27 cellular contexts compared by ENCODE assay signal in the genomic region with DNA sequence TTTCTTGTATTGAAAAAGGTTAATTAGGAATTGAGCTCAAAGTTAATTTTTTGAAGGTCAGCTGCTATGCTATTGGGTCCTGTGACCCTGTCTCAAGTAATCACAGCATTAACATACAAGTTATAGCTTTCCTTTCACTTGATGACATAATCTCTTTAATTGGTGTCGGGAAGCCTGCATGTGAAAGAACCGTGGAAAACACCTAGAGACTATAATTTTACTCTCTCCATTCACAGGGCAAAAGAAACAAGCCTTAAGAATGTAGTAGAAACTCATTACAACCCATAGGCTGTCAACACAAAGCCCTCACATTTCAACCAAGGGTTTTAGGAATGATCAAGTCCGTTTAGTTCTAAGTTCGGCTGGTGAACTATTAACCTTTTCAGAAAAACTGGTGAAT.
"Had no signal": no experiment of that assay in that cellular context is flagged by ENCODE, and none has a peak within 500 bp of the region (broad histone marks: within the 10 kb centered on the region; RNA-seq: fewer than 3 reads in every experiment).

No MANE protein-coding gene starts in this region.

- H3K4me3 Mint-ChIP-seq: activated CD4-positive, alpha-beta memory T cell treated with anti-CD3 and anti-CD28 coated beads, Interleukin-2, amount 10 ng/mL, durations not matched to agents 7 days and 5 days; activated naive CD4-positive, alpha-beta T cell treated with anti-CD3 and anti-CD28 coated beads for 36 hours; activated naive CD8-positive, alpha-beta T cell; activated T-helper 17 cell treated with anti-CD3 and anti-CD28 coated beads, Interleukin-2, amount 50 U/mL, for 72 hours; brain; central memory CD8-positive, alpha-beta T cell; T-helper 1 cell treated with Interleukin-12 subunit alpha and Interleukin-12 subunit beta and Interleukin-4 antibody, amounts not matched to agents 30 μg/mL and 1 μg/mL, for 36 hours; WTC11 had no signal

- H3K27ac Mint-ChIP-seq: activated CD4-positive, alpha-beta memory T cell treated with anti-CD3 and anti-CD28 coated beads, Interleukin-2, amount 10 ng/mL, durations not matched to agents 7 days and 5 days; activated naive CD4-positive, alpha-beta T cell treated with anti-CD3 and anti-CD28 coated beads for 36 hours; activated naive CD8-positive, alpha-beta T cell; activated T-helper 17 cell treated with anti-CD3 and anti-CD28 coated beads, Interleukin-2, amount 50 U/mL, for 72 hours; brain; T-helper 1 cell treated with Interleukin-12 subunit alpha and Interleukin-12 subunit beta and Interleukin-4 antibody, amounts not matched to agents 30 μg/mL and 1 μg/mL, for 36 hours; WTC11 had no signal

- H3K4me1 ChIP-seq: Peyer's patch had no signal

- H3K9me3 ChIP-seq: MG63, Peyer's patch, SJSA1 had no signal

- H3K36me3 ChIP-seq: MG63, Peyer's patch, SJSA1 had no signal

- H3K4me1 Mint-ChIP-seq: activated CD4-positive, alpha-beta memory T cell treated with anti-CD3 and anti-CD28 coated beads, Interleukin-2, amount 10 ng/mL, durations not matched to agents 7 days and 5 days; activated T-helper 17 cell treated with anti-CD3 and anti-CD28 coated beads, Interleukin-2, amount 50 U/mL, for 72 hours; central memory CD8-positive, alpha-beta T cell had no signal

- H3K36me3 Mint-ChIP-seq: activated naive CD8-positive, alpha-beta T cell; brain; WTC11 had no signal

- H3K27ac ChIP-seq: Peyer's patch, RWPE1, SJSA1 had no signal

- ATAC-seq: activated T-helper 17 cell treated with anti-CD3 and anti-CD28 coated beads, Interleukin-2, amount 50 U/mL, for 72 hours; SK-N-SH treated with all-trans-retinoic acid at 6 μM for 48 hours; WTC11 had no signal

- DNase-seq: activated CD4-positive, alpha-beta memory T cell treated with anti-CD3 and anti-CD28 coated beads, Interleukin-2, amount 10 ng/mL, durations not matched to agents 7 days and 5 days; activated CD4-positive, alpha-beta T cell treated with anti-CD3 and anti-CD28 coated beads for 1 hour; activated CD4-positive, alpha-beta T cell treated with anti-CD3 and anti-CD28 coated beads, Interleukin-2, amount 50 U/mL, for 1 hour; activated gamma-delta T cell; activated naive CD4-positive, alpha-beta T cell treated with anti-CD3 and anti-CD28 coated beads for 36 hours; activated T-cell treated with anti-CD3 and anti-CD28 coated beads for 4 hours; activated T-cell treated with anti-CD3 and anti-CD28 coated beads, Interleukin-2, amount 50 U/mL, for 48 hours; amygdala; MG63; MV-4-11; NCI-H1105; NCI-H1436; NCI-H1694 treated with DMSO at 0.1 percent for 48 hours; NCI-H2081; NCI-H510A treated with DMSO at 0.1 percent for 48 hours; Peyer's patch; Right ventricle myocardium superior had no signal

- H3K27me3 ChIP-seq: MG63, Peyer's patch, SJSA1 had no signal

- H3K9me3 Mint-ChIP-seq: activated CD4-positive, alpha-beta memory T cell treated with anti-CD3 and anti-CD28 coated beads, Interleukin-2, amount 10 ng/mL, durations not matched to agents 7 days and 5 days; activated naive CD4-positive, alpha-beta T cell treated with anti-CD3 and anti-CD28 coated beads for 36 hours; activated T-helper 17 cell treated with anti-CD3 and anti-CD28 coated beads, Interleukin-2, amount 50 U/mL, for 72 hours; brain; central memory CD8-positive, alpha-beta T cell; T-helper 1 cell treated with Interleukin-12 subunit alpha and Interleukin-12 subunit beta and Interleukin-4 antibody, amounts not matched to agents 30 μg/mL and 1 μg/mL, for 36 hours; WTC11 had no signal

- H3K4me3 ChIP-seq: MG63, Peyer's patch, SJSA1 had no signal

- H3K27me3 Mint-ChIP-seq: activated naive CD8-positive, alpha-beta T cell had no signal

- FAIRE-seq: astrocyte had no signal
